ENCODE assay signal across 10 cellular contexts in genomic region chr7:32093415-32094408, GRCh38.
A peak's percentile ranks its signal among the peaks of the same experiment; 100 is the strongest.
DNase-seq lines count a peak whose midpoint lies in the region; ATAC-seq and TF ChIP-seq lines count a peak whose summit lies in the region.
"Had no signal": no experiment of that assay in that cellular context is flagged by ENCODE, and none has a peak within 500 bp of the region (broad histone marks: within the 10 kb centered on the region; RNA-seq: fewer than 3 reads in every experiment).

No MANE protein-coding gene starts in this region.

- DNase-seq in NCI-H2196 (lab: John Stamatoyannopoulos, UW; ENCODE audit: unreplicated experiment) (peak; percentile 6), NCI-H2196 treated with DMSO at 0.1 percent for 48 hours (lab: John Stamatoyannopoulos, UW; ENCODE audit: unreplicated experiment) (no peak), coronary artery (ENCODE audit: low spot score) (peak; percentile 85), kidney tubule cell (ENCODE audit: low spot score) (peak; percentile 47), activated gamma-delta T cell (lab: John Stamatoyannopoulos, UW) (no peak)
- DNase-seq in stimulated activated naive CD4-positive, alpha-beta T cell (lab: John Stamatoyannopoulos, UW), result no peak
- DNase-seq in effector memory CD4-positive, alpha-beta T cell, result no peak
- DNase-seq: 8988T, colonic mucosa had no signal

- H3K9me3 ChIP-seq in effector memory CD4-positive, alpha-beta T cell (ENCODE audit: control insufficient read depth, low read length), result no peaks in the 10 kb centered on the region
- H3K9me3 ChIP-seq: colonic mucosa had no signal

- no peaks in the 10 kb centered on the region for H3K36me3 ChIP-seq in effector memory CD4-positive, alpha-beta T cell (ENCODE audit: control insufficient read depth, insufficient read depth, low read length)
- H3K36me3 ChIP-seq: colonic mucosa had no signal

- no peaks in the 10 kb centered on the region for H3K4me1 ChIP-seq in effector memory CD4-positive, alpha-beta T cell (ENCODE audit: control insufficient read depth, insufficient read depth, low read length, poor library complexity, severe bottlenecking)
- H3K4me1 ChIP-seq: colonic mucosa had no signal

- TF ChIP-seq CTCF in coronary artery (IDR thresholded peaks at IDR 0.05), result no peak

- ATAC-seq in GM21529 (IDR thresholded peaks at IDR 0.05; ENCODE audit: unreplicated experiment), result no peak

- no peaks in the 10 kb centered on the region for H3K27me3 ChIP-seq in effector memory CD4-positive, alpha-beta T cell (replicated peaks; ENCODE audit: control insufficient read depth, insufficient read depth, low read length, poor library complexity, severe bottlenecking)
- H3K27me3 ChIP-seq: colonic mucosa had no signal

- H3K4me3 ChIP-seq in coronary artery, result no peak overlapping the region
- H3K4me3 ChIP-seq in effector memory CD4-positive, alpha-beta T cell (ENCODE audit: insufficient read depth, low read depth, low read length, poor library complexity, severe bottlenecking), result no peak overlapping the region
- H3K4me3 ChIP-seq: colonic mucosa had no signal

- H3K27ac ChIP-seq in coronary artery, result peak overlapping the region in 1 of 2 donors; percentile 67
- H3K27ac ChIP-seq in effector memory CD4-positive, alpha-beta T cell (ENCODE audit: insufficient read depth, low read length, poor library complexity, severe bottlenecking), result no peak overlapping the region
- H3K27ac ChIP-seq: colonic mucosa had no signal

Comparison
In these comparisons a context has a peak if more than half of its experiments do, and no peak if none do; other contexts are left out.
1. DNase-seq: peak in NCI-H2196 (single experiment), coronary artery (single experiment) and kidney tubule cell (single experiment); none in NCI-H2196 treated with DMSO at 0.1 percent for 48 hours (single experiment), stimulated activated naive CD4-positive, alpha-beta T cell (0 of 6), effector memory CD4-positive, alpha-beta T cell (0 of 3) and activated gamma-delta T cell (single experiment).